Comparison of ENCODE assay signal across 1 cellular context in the genomic region with DNA sequence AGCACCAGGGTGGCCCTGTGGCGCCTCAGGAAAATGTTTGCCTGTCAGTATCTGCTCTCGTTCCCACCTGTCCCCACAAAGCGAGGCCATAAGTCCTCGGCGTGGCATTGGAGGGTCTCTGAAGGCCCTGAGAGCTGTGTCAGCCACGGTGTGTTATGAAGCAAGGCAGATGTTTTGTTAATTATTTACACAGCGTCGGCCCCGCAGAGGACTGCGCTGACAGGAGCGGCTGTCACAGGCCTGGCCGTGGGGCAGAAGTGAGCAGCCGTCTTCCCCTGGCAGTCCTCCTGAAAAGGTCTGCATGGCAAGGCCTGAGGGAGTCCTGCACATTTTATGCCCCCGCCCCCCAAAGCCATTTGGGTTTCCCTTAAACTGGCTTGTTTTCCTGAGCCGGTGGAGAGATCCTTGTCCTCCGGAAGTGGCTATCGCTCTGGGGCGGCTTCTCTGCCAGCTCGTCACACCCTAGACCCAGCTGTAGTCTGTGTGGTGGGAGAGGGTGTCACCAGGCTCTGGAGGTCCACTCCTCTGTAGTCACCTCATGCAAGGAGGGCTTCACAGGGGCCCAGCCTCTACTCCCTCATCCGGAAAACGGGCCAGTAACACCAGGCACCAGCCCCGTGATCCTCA.
TF ChIP-seq lines count a peak whose summit lies in the region.

No MANE protein-coding gene starts in this region.

TF ChIP-seq in GM12878, 131 proteins besides CTCF, POLR2A, EP300 and RAD21:
- TF ChIP-seq STAT3 (IDR thresholded peaks at IDR 0.05; ENCODE audit: low read depth, low read length): no peak
- no peak for TF ChIP-seq CHD1 (IDR thresholded peaks at IDR 0.05; ENCODE audit: low read depth, low read length)
- TF ChIP-seq MYB (IDR thresholded peaks at IDR 0.05; ENCODE audit: borderline replicate concordance, low read depth, low read length): no peak
- TF ChIP-seq CBFB (IDR thresholded peaks at IDR 0.05; ENCODE audit: low read depth): no peak
- peak; percentile 64 for TF ChIP-seq PKNOX1 (IDR thresholded peaks at IDR 0.05)
- TF ChIP-seq ZNF217 (IDR thresholded peaks at IDR 0.05): 0 out of 2 replicates have a peak, but pooled peaks have one; percentile 62
- no peak for TF ChIP-seq POU2F2 (IDR thresholded peaks at IDR 0.05; ENCODE audit: borderline replicate concordance, low read depth, low read length)
- peak; percentile 78; the same call in 1 of the 2 replicates for TF ChIP-seq NFXL1 (IDR thresholded peaks at IDR 0.05; ENCODE audit: borderline replicate concordance)
- TF ChIP-seq MEF2B (IDR thresholded peaks at IDR 0.05; ENCODE audit: partially characterized antibody, poor library complexity, severe bottlenecking): no peak
- TF ChIP-seq POLR2AphosphoS5 (IDR thresholded peaks at IDR 0.05; ENCODE audit: low read length): 0 out of 2 replicates have a peak, but pooled peaks have one; percentile 22
- peak; percentile 60; the same call in 1 of the 2 replicates for TF ChIP-seq IKZF1 (conservative IDR thresholded peaks at IDR 0.05)
- no peak for TF ChIP-seq CBX3 (IDR thresholded peaks at IDR 0.05; ENCODE audit: borderline replicate concordance, low read depth)
- no peak for TF ChIP-seq SREBF2 (IDR thresholded peaks at IDR 0.05; ENCODE audit: low read length)
- TF ChIP-seq, protein P1, sequence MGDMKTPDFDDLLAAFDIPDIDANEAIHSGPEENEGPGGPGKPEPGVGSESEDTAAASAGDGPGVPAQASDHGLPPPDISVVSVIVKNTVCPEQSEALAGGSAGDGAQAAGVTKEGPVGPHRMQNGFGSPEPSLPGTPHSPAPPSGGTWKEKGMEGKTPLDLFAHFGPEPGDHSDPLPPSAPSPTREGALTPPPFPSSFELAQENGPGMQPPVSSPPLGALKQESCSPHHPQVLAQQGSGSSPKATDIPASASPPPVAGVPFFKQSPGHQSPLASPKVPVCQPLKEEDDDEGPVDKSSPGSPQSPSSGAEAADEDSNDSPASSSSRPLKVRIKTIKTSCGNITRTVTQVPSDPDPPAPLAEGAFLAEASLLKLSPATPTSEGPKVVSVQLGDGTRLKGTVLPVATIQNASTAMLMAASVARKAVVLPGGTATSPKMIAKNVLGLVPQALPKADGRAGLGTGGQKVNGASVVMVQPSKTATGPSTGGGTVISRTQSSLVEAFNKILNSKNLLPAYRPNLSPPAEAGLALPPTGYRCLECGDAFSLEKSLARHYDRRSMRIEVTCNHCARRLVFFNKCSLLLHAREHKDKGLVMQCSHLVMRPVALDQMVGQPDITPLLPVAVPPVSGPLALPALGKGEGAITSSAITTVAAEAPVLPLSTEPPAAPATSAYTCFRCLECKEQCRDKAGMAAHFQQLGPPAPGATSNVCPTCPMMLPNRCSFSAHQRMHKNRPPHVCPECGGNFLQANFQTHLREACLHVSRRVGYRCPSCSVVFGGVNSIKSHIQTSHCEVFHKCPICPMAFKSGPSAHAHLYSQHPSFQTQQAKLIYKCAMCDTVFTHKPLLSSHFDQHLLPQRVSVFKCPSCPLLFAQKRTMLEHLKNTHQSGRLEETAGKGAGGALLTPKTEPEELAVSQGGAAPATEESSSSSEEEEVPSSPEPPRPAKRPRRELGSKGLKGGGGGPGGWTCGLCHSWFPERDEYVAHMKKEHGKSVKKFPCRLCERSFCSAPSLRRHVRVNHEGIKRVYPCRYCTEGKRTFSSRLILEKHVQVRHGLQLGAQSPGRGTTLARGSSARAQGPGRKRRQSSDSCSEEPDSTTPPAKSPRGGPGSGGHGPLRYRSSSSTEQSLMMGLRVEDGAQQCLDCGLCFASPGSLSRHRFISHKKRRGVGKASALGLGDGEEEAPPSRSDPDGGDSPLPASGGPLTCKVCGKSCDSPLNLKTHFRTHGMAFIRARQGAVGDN (IDR thresholded peaks at IDR 0.05): peak; percentile 77; the same call in 1 of the 2 replicates
- TF ChIP-seq, protein P2, sequence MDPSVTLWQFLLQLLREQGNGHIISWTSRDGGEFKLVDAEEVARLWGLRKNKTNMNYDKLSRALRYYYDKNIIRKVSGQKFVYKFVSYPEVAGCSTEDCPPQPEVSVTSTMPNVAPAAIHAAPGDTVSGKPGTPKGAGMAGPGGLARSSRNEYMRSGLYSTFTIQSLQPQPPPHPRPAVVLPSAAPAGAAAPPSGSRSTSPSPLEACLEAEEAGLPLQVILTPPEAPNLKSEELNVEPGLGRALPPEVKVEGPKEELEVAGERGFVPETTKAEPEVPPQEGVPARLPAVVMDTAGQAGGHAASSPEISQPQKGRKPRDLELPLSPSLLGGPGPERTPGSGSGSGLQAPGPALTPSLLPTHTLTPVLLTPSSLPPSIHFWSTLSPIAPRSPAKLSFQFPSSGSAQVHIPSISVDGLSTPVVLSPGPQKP (IDR thresholded peaks at IDR 0.05; ENCODE audit: low read depth, low read length): 0 out of 2 replicates have a peak, but pooled peaks have one; percentile 38
- TF ChIP-seq, protein P3, sequence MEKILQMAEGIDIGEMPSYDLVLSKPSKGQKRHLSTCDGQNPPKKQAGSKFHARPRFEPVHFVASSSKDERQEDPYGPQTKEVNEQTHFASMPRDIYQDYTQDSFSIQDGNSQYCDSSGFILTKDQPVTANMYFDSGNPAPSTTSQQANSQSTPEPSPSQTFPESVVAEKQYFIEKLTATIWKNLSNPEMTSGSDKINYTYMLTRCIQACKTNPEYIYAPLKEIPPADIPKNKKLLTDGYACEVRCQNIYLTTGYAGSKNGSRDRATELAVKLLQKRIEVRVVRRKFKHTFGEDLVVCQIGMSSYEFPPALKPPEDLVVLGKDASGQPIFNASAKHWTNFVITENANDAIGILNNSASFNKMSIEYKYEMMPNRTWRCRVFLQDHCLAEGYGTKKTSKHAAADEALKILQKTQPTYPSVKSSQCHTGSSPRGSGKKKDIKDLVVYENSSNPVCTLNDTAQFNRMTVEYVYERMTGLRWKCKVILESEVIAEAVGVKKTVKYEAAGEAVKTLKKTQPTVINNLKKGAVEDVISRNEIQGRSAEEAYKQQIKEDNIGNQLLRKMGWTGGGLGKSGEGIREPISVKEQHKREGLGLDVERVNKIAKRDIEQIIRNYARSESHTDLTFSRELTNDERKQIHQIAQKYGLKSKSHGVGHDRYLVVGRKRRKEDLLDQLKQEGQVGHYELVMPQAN (conservative IDR thresholded peaks at IDR 0.05): peak; percentile 31; the same call in 1 of the 2 replicates
